Comparison of ENCODE assay signal across 10 cellular contexts in the genomic region with DNA sequence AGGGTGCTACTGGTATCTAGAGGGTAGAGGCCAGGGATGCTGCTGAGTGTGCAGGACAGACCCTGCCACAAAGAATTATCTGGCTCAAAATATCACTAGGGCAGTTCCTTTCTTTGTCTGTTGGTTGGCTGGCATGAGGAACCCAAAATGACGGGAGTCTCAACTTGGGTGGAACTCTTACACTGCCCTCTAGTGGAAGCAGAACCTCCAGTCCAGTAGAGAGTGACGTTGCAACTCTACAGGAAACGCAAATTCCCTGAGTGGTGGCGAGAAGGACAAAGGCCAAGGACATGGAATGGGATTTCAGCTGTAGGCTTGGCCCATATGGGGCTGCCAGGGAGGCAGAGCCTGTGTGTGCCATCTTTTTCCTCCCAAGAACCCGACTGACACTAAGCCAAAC. TPM values are rescaled to one million over a fixed set of nuclear protein-coding genes. Genes with fewer than 3 reads are reported as not detected.
DNase-seq lines count a peak whose midpoint lies in the region; ATAC-seq and TF ChIP-seq lines count a peak whose summit lies in the region.
"Had no signal": no experiment of that assay in that cellular context is flagged by ENCODE, and none has a peak within 500 bp of the region (broad histone marks: within the 10 kb centered on the region; RNA-seq: fewer than 3 reads in every experiment).

No MANE protein-coding gene starts in this region.

- TF ChIP-seq CTCF in A673 (conservative IDR thresholded peaks at IDR 0.05; ENCODE audit: low read depth, low read length): peak; percentile 71
- peak; percentile 75 for TF ChIP-seq CTCF in GM12872 (IDR thresholded peaks at IDR 0.05; ENCODE audit: insufficient read depth, low read depth, low read length)
- TF ChIP-seq CTCF in PC-3 (conservative IDR thresholded peaks at IDR 0.05; ENCODE audit: low read depth, low read length): peak; percentile 67
- TF ChIP-seq CTCF in ascending aorta (IDR thresholded peaks at IDR 0.05): peak in 1 of 3 experiments; percentile 21

- no peak overlapping the region for H3K9ac ChIP-seq in PC-3 (ENCODE audit: low read length)

- POLR2A ChIA-PET in A673 (lab: Charles Lee; ENCODE audit: low non-redundant PET) (no interaction called here), PC-3 (lab: Charles Lee; ENCODE audit: unreplicated experiment) (no interaction called here)

- H2AFZ ChIP-seq in PC-3 (ENCODE audit: low read length): no peak overlapping the region

- H3K4me1 ChIP-seq in A673 (ENCODE audit: insufficient read depth, low read length, poor library complexity, severe bottlenecking): peaks cover 7% of the 10 kb centered on the region
- peaks cover 9% of the 10 kb centered on the region for H3K4me1 ChIP-seq in PC-3 (ENCODE audit: insufficient read depth, low read length)
- H3K4me1 ChIP-seq in ascending aorta: peaks cover 0 to 7% of the 10 kb centered on the region in 2 donors

- no peaks in the 10 kb centered on the region for H3K9me2 ChIP-seq in PC-3 (replicated peaks; ENCODE audit: low read length)

- H3K36me3 ChIP-seq in A673 (ENCODE audit: insufficient read depth, low read length, poor library complexity, severe bottlenecking): no peaks in the 10 kb centered on the region
- H3K36me3 ChIP-seq in PC-3 (ENCODE audit: low read depth, low read length): no peaks in the 10 kb centered on the region
- H3K36me3 ChIP-seq in ascending aorta: no peaks in the 10 kb centered on the region

- DNase-seq in A673 (ENCODE audit: low spot score): peak; percentile 62
- peak; percentile 48 for DNase-seq in PC-3
- DNase-seq in iPS DF 19.7 (ENCODE audit: low read depth, low spot score): peak; percentile 61
- DNase-seq in epidermal melanocyte (ENCODE audit: insufficient read length, low spot score): no peak
- no peak for DNase-seq in ascending aorta (ENCODE audit: low spot score in 2 of 2)
- DNase-seq in globus pallidus (ENCODE audit: low spot score): no peak
- DNase-seq: effector CD4-positive, alpha-beta T cell; NCI-H226 had no signal

- CTCF ChIA-PET in A673 (lab: Charles Lee): no interaction called here
- CTCF ChIA-PET in PC-3 (lab: Charles Lee): no interaction called here

- H3K79me2 ChIP-seq in PC-3 (ENCODE audit: low read length): no peaks in the 10 kb centered on the region

- ATAC-seq in PC-3 (no peak), HG02763 (IDR thresholded peaks at IDR 0.05; ENCODE audit: unreplicated experiment) (no peak)

- H3K4me3 ChIP-seq in A673 (ENCODE audit: low read depth, low read length, poor library complexity, severe bottlenecking) (no peak overlapping the region), PC-3 (ENCODE audit: low read length) (no peak overlapping the region), ascending aorta (no peak overlapping the region)

- intact Hi-C loops in A673 (cut with micrococcal nuclease; ENCODE audit: unreplicated experiment) (no loop called here), PC-3 (cut with micrococcal nuclease) (no loop called here), ascending aorta (cut with DNase I) (no loop called here)

- no peaks in the 10 kb centered on the region for H3K27me3 ChIP-seq in A673 (replicated peaks; ENCODE audit: insufficient read depth, low read depth, low read length, poor library complexity)
- H3K27me3 ChIP-seq in PC-3 (ENCODE audit: low read length): no peaks in the 10 kb centered on the region
- H3K27me3 ChIP-seq in ascending aorta: no peaks in the 10 kb centered on the region

- BruUV-seq in A673 (replicated peaks; lab: Mats Ljungman, UMichigan) (no TSS peak), PC-3 (replicated peaks; lab: Mats Ljungman, UMichigan) (no TSS peak)

- H3K4me2 ChIP-seq in PC-3 (ENCODE audit: low read length): no peak overlapping the region

- H3K9me3 ChIP-seq in A673 (ENCODE audit: low read depth, low read length, poor library complexity, severe bottlenecking) (no peaks in the 10 kb centered on the region), PC-3 (ENCODE audit: low read length) (no peaks in the 10 kb centered on the region), ascending aorta (no peaks in the 10 kb centered on the region)

- H4K20me1 ChIP-seq in PC-3 (ENCODE audit: low read length): no peaks in the 10 kb centered on the region

- no peak overlapping the region for H3K27ac ChIP-seq in A673 (ENCODE audit: low read depth, low read length, poor library complexity, severe bottlenecking)
- no peak overlapping the region for H3K27ac ChIP-seq in PC-3 (ENCODE audit: low read length)
- H3K27ac ChIP-seq in ascending aorta: no peak overlapping the region

- no peaks in the 10 kb centered on the region for H3F3A ChIP-seq in PC-3 (ENCODE audit: low read length, unreplicated experiment)

RNA-seq across cellular contexts. Expression of a gene that starts 47.1 kb away (rescaled TPM):
- total RNA-seq in A673 (2021) (75.6 and 87.4 TPM in 2 replicates), PC-3 (2014; rRNA removed) (109 and 111 TPM in 2 replicates), ascending aorta (16.4 TPM)

Comparison
In these comparisons a context has a peak if more than half of its experiments do, and no peak if none do; other contexts are left out.
1. DNase-seq: peak in A673 (single experiment), PC-3 (single experiment) and iPS DF 19.7 (single experiment); none in epidermal melanocyte (single experiment), ascending aorta (0 of 2) and globus pallidus (single experiment).